ENCODE assay signal across 16 cellular contexts in genomic region chr7:32870298-32870697, GRCh38. TPM values are rescaled to one million over a fixed set of nuclear protein-coding genes. Genes with fewer than 3 reads are reported as not detected.
DNase-seq lines count a peak whose midpoint lies in the region; ATAC-seq and TF ChIP-seq lines count a peak whose summit lies in the region.
"Had no signal": no experiment of that assay in that cellular context is flagged by ENCODE, and none has a peak within 500 bp of the region (broad histone marks: within the 10 kb centered on the region; RNA-seq: fewer than 3 reads in every experiment).

No MANE protein-coding gene starts in this region.

- H3K4me1 Mint-ChIP-seq in activated CD4-positive, alpha-beta memory T cell treated with anti-CD3 and anti-CD28 coated beads for 36 hours (ENCODE audit: low read depth): peaks cover 26% of the 10 kb centered on the region
- peaks cover 16% of the 10 kb centered on the region for H3K4me1 Mint-ChIP-seq in activated CD4-positive, alpha-beta memory T cell treated with anti-CD3 and anti-CD28 coated beads, Interleukin-2, amount 10 ng/mL, durations not matched to agents 7 days and 5 days
- peaks cover 14% of the 10 kb centered on the region for H3K4me1 Mint-ChIP-seq in activated T-helper 17 cell treated with anti-CD3 and anti-CD28 coated beads, Interleukin-2, amount 50 U/mL, for 72 hours

- H3K4me1 ChIP-seq in left ventricle myocardium inferior (peaks cover 74% of the 10 kb centered on the region), psoas muscle (peaks cover 62% of the 10 kb centered on the region), BE2C (no peaks in the 10 kb centered on the region)

- 90 to 93% (median 90%) methylated on average over 3 of the region's 3 CpGs for WGBS in psoas muscle, 3 donors

- peaks cover 3% of the 10 kb centered on the region for H3K9me3 Mint-ChIP-seq in activated CD4-positive, alpha-beta memory T cell treated with anti-CD3 and anti-CD28 coated beads for 36 hours
- no peaks in the 10 kb centered on the region for H3K9me3 Mint-ChIP-seq in activated CD4-positive, alpha-beta memory T cell treated with anti-CD3 and anti-CD28 coated beads, Interleukin-2, amount 10 ng/mL, durations not matched to agents 7 days and 5 days
- H3K9me3 Mint-ChIP-seq in activated T-helper 17 cell treated with anti-CD3 and anti-CD28 coated beads, Interleukin-2, amount 50 U/mL, for 72 hours: no peaks in the 10 kb centered on the region

- no peaks in the 10 kb centered on the region for H3K27me3 Mint-ChIP-seq in activated CD4-positive, alpha-beta memory T cell treated with anti-CD3 and anti-CD28 coated beads for 36 hours
- no peaks in the 10 kb centered on the region for H3K27me3 Mint-ChIP-seq in activated CD4-positive, alpha-beta memory T cell treated with anti-CD3 and anti-CD28 coated beads, Interleukin-2, amount 10 ng/mL, durations not matched to agents 7 days and 5 days
- H3K27me3 Mint-ChIP-seq in activated T-helper 17 cell treated with anti-CD3 and anti-CD28 coated beads, Interleukin-2, amount 50 U/mL, for 72 hours: no peaks in the 10 kb centered on the region
- H3K27me3 Mint-ChIP-seq: CD4-positive, CD25-positive, alpha-beta regulatory T cell had no signal

- H3K4me3 Mint-ChIP-seq in activated CD4-positive, alpha-beta memory T cell treated with anti-CD3 and anti-CD28 coated beads for 36 hours: no peak overlapping the region
- no peak overlapping the region for H3K4me3 Mint-ChIP-seq in activated CD4-positive, alpha-beta memory T cell treated with anti-CD3 and anti-CD28 coated beads, Interleukin-2, amount 10 ng/mL, durations not matched to agents 7 days and 5 days
- H3K4me3 Mint-ChIP-seq in activated T-helper 17 cell treated with anti-CD3 and anti-CD28 coated beads, Interleukin-2, amount 50 U/mL, for 72 hours: peak overlapping the region; percentile 31
- H3K4me3 Mint-ChIP-seq: CD4-positive, CD25-positive, alpha-beta regulatory T cell had no signal

- no peak for DNase-seq in activated CD4-positive, alpha-beta memory T cell treated with anti-CD3 and anti-CD28 coated beads for 36 hours
- DNase-seq in activated CD4-positive, alpha-beta memory T cell treated with anti-CD3 and anti-CD28 coated beads, Interleukin-2, amount 10 ng/mL, durations not matched to agents 7 days and 5 days: no peak
- DNase-seq in left ventricle myocardium inferior: no peak
- no peak for DNase-seq in left ventricle myocardium superior
- no peak for DNase-seq in psoas muscle
- DNase-seq in HEK293T (ENCODE audit: extremely low spot score): no peak
- DNase-seq in BE2C: no peak
- DNase-seq: 8988T; AML-193; CD4-positive, CD25-positive, alpha-beta regulatory T cell; DMS53 had no signal

- no peak overlapping the region for H3K4me3 ChIP-seq in left ventricle myocardium inferior
- H3K4me3 ChIP-seq in psoas muscle: no peak overlapping the region
- H3K4me3 ChIP-seq in BE2C (ENCODE audit: low read depth, low read length): no peak overlapping the region
- H3K4me3 ChIP-seq: BLaER1 treated with 17β-estradiol and CSF1 and Interleukin-3, amounts not matched to agents 10 nM and 100 nM; GM23248 had no signal

- CTCF ChIA-PET in activated CD4-positive, alpha-beta memory T cell treated with anti-CD3 and anti-CD28 coated beads for 36 hours (lab: Charles Lee): interaction anchor here (0.6 to 4.2 kb wide), 2 partner anchors 24 to 124 kb away, joined by 4 to 41 read pairs; no protein-coding TSS in a partner anchor
- CTCF ChIA-PET in activated CD4-positive, alpha-beta memory T cell treated with anti-CD3 and anti-CD28 coated beads, Interleukin-2, amount 10 ng/mL, durations not matched to agents 7 days and 5 days (lab: Charles Lee): interaction anchor here (1.2 to 5.9 kb wide), 2 partner anchors 8 to 23 kb away, joined by 3 to 30 read pairs; no protein-coding TSS in a partner anchor
- CTCF ChIA-PET in HEK293T (lab: Yijun Ruan, JAX): no interaction called here

- ATAC-seq in left ventricle myocardium superior (no peak), psoas muscle (no peak)
- peak; percentile 82 for ATAC-seq in activated T-helper 17 cell treated with anti-CD3 and anti-CD28 coated beads, Interleukin-2, amount 50 U/mL, for 72 hours (replicated peaks)
- ATAC-seq: HCT116 had no signal

- H3K27ac ChIP-seq in left ventricle myocardium inferior (replicated peaks) (peak overlapping the region; percentile 75), psoas muscle (peak overlapping the region; percentile 70)
- H3K27ac ChIP-seq: BLaER1 treated with 17β-estradiol and CSF1 and Interleukin-3, amounts not matched to agents 10 nM and 100 nM; GM23248; HL-60 had no signal

- intact Hi-C loops in activated CD4-positive, alpha-beta memory T cell treated with anti-CD3 and anti-CD28 coated beads for 36 hours (cut with micrococcal nuclease): loop anchor here (1.0 to 2.0 kb wide), 2 partner anchors 9 to 23 kb away; no protein-coding TSS in a partner anchor
- intact Hi-C loops in left ventricle myocardium inferior (cut with micrococcal nuclease): no loop called here
- intact Hi-C loops in left ventricle myocardium superior (cut with micrococcal nuclease): no loop called here
- intact Hi-C loops in psoas muscle (cut with DNase I): no loop called here

- peaks cover 59% of the 10 kb centered on the region for H3K36me3 Mint-ChIP-seq in activated CD4-positive, alpha-beta memory T cell treated with anti-CD3 and anti-CD28 coated beads for 36 hours
- H3K36me3 Mint-ChIP-seq in activated CD4-positive, alpha-beta memory T cell treated with anti-CD3 and anti-CD28 coated beads, Interleukin-2, amount 10 ng/mL, durations not matched to agents 7 days and 5 days (ENCODE audit: low read depth): peaks cover 79% of the 10 kb centered on the region
- peaks cover 96% of the 10 kb centered on the region for H3K36me3 Mint-ChIP-seq in activated T-helper 17 cell treated with anti-CD3 and anti-CD28 coated beads, Interleukin-2, amount 50 U/mL, for 72 hours (ENCODE audit: low read depth)

- no peaks in the 10 kb centered on the region for H3K27me3 ChIP-seq in left ventricle myocardium inferior (ENCODE audit: low read depth)
- H3K27me3 ChIP-seq in psoas muscle (ENCODE audit: insufficient read depth in 3 of 3, low read length in 2 of 3): no peaks in the 10 kb centered on the region
- no peaks in the 10 kb centered on the region for H3K27me3 ChIP-seq in BE2C
- H3K27me3 ChIP-seq: BLaER1 treated with 17β-estradiol and CSF1 and Interleukin-3, amounts not matched to agents 10 nM and 100 nM had no signal

- H3K36me3 ChIP-seq in left ventricle myocardium inferior: peaks cover 71% of the 10 kb centered on the region
- peaks cover 11 to 69% of the 10 kb centered on the region in 2 donors for H3K36me3 ChIP-seq in psoas muscle (ENCODE audit: insufficient read depth in 1 of 2, low read depth in 1 of 2)
- H3K36me3 ChIP-seq in BE2C: peaks cover 43% of the 10 kb centered on the region

- TF ChIP-seq CTCF in left ventricle myocardium inferior (IDR thresholded peaks at IDR 0.05; ENCODE audit: borderline replicate concordance) (no peak), psoas muscle (IDR thresholded peaks at IDR 0.05) (no peak), BE2C (IDR thresholded peaks at IDR 0.05; ENCODE audit: low read depth, low read length) (no peak)

- POLR2A ChIA-PET in activated CD4-positive, alpha-beta memory T cell treated with anti-CD3 and anti-CD28 coated beads for 36 hours (lab: Charles Lee): interaction anchor here (1.8 kb wide), 1 partner anchor 22 kb away, joined by 5 read pairs; no protein-coding TSS in a partner anchor
- POLR2A ChIA-PET in activated CD4-positive, alpha-beta memory T cell treated with anti-CD3 and anti-CD28 coated beads, Interleukin-2, amount 10 ng/mL, durations not matched to agents 7 days and 5 days (lab: Charles Lee): interaction anchor here (8.3 kb wide), 1 partner anchor 20 kb away, joined by 52 read pairs; the partner anchor contains the start of gene KBTBD2
- POLR2A ChIA-PET in HEK293T (lab: Yijun Ruan, JAX): no interaction called here

- no peaks in the 10 kb centered on the region for H3K9me3 ChIP-seq in left ventricle myocardium inferior (replicated peaks)
- no peaks in the 10 kb centered on the region for H3K9me3 ChIP-seq in psoas muscle
- no peaks in the 10 kb centered on the region for H3K9me3 ChIP-seq in BE2C

- peak overlapping the region; percentile 53 for H3K27ac Mint-ChIP-seq in activated CD4-positive, alpha-beta memory T cell treated with anti-CD3 and anti-CD28 coated beads for 36 hours
- no peak overlapping the region for H3K27ac Mint-ChIP-seq in activated CD4-positive, alpha-beta memory T cell treated with anti-CD3 and anti-CD28 coated beads, Interleukin-2, amount 10 ng/mL, durations not matched to agents 7 days and 5 days
- peak overlapping the region; percentile 79 for H3K27ac Mint-ChIP-seq in activated T-helper 17 cell treated with anti-CD3 and anti-CD28 coated beads, Interleukin-2, amount 50 U/mL, for 72 hours
- H3K27ac Mint-ChIP-seq: CD4-positive, CD25-positive, alpha-beta regulatory T cell had no signal

TF ChIP-seq in HEK293T, 16 proteins besides CTCF, POLR2A, EP300 and RAD21:
- TF ChIP-seq SUZ12 (IDR thresholded peaks at IDR 0.05) (no peak), FOXA1 (IDR thresholded peaks at IDR 0.05) (no peak), ARNT (IDR thresholded peaks at IDR 0.05) (no peak), L3MBTL2 (conservative IDR thresholded peaks at IDR 0.05) (no peak), SP1 (IDR thresholded peaks at IDR 0.05) (no peak), PKNOX1 (IDR thresholded peaks at IDR 0.05) (no peak)

RNA-seq across cellular contexts. Expression of gene KBTBD2, which starts 21.3 kb away (rescaled TPM):
- total RNA-seq in activated CD4-positive, alpha-beta memory T cell treated with anti-CD3 and anti-CD28 coated beads for 36 hours: 10 to 100 TPM; 25.0 to 27.6 TPM
- total RNA-seq in activated CD4-positive, alpha-beta memory T cell treated with anti-CD3 and anti-CD28 coated beads, Interleukin-2, amount 10 ng/mL, durations not matched to agents 7 days and 5 days: 10 to 100 TPM; 43.8 to 45.6 TPM
- total RNA-seq in left ventricle myocardium inferior (25.3 TPM), left ventricle myocardium superior (25.5 TPM), psoas muscle (10 to 100 TPM; 27.7 to 65.6 (median 40.4) TPM)
- 10 to 100 TPM; 33.6 to 50.8 TPM for total RNA-seq in activated T-helper 17 cell treated with anti-CD3 and anti-CD28 coated beads, Interleukin-2, amount 50 U/mL, for 72 hours
- 10 to 100 TPM; 25.6 to 69.6 (median 32.4) TPM for polyA plus RNA-seq in psoas muscle
- polyA plus RNA-seq in BE2C (2012; ENCODE audit: insufficient read depth, insufficient read length, low read depth): 40.7 TPM
